In genomic region chr3:124467980-124468902, GRCh38 we compare ENCODE assay signal across 8 cellular contexts.
DNase-seq lines count a peak whose midpoint lies in the region; ATAC-seq and TF ChIP-seq lines count a peak whose summit lies in the region.

No MANE protein-coding gene starts in this region.

- H3K9ac ChIP-seq in neural cell (ENCODE audit: low read length), result no peak overlapping the region

- ATAC-seq in HG03039 (IDR thresholded peaks at IDR 0.05; ENCODE audit: unreplicated experiment) (no peak), HG02759 (IDR thresholded peaks at IDR 0.05; ENCODE audit: unreplicated experiment) (no peak)

- no peak overlapping the region for H3K4me3 ChIP-seq in GM12875 (ENCODE audit: low read depth, low read length)
- H3K4me3 ChIP-seq in neural cell (ENCODE audit: low read length), result no peak overlapping the region

- peak; percentile 90 for TF ChIP-seq RAD21 in neural cell (conservative IDR thresholded peaks at IDR 0.05)

- H3K9me2 ChIP-seq in neural cell (ENCODE audit: insufficient read depth, low read length), result no peaks in the 10 kb centered on the region

- no peak for TF ChIP-seq EP300 in neural cell (conservative IDR thresholded peaks at IDR 0.05; ENCODE audit: poor library complexity, severe bottlenecking)

- H3K79me2 ChIP-seq in neural cell (replicated peaks; ENCODE audit: insufficient read depth, low read length), result no peaks in the 10 kb centered on the region

- no peak overlapping the region for H3K27ac ChIP-seq in neural cell (ENCODE audit: low read length)

- H3K4me2 ChIP-seq in neural cell (ENCODE audit: low read length), result no peak overlapping the region

- H2AFZ ChIP-seq in neural cell (ENCODE audit: low read depth, low read length), result no peak overlapping the region

- no peaks in the 10 kb centered on the region for H3K9me3 ChIP-seq in neural cell (ENCODE audit: low read length)

- TF ChIP-seq POLR2A in erythroblast (IDR thresholded peaks at IDR 0.05; ENCODE audit: low read length), result no peak

- H3K36me3 ChIP-seq in neural cell (ENCODE audit: insufficient read depth, low read length), result peaks cover 6% of the 10 kb centered on the region

- DNase-seq in AG08396 (ENCODE audit: low spot score) (peak; percentile 76), NCI-H1417 (lab: John Stamatoyannopoulos, UW) (peak; percentile 24 to 73 (median 66)), SW480 (ENCODE audit: low spot score) (peak; percentile 42), erythroblast (lab: John Stamatoyannopoulos, UW) (peak; percentile 47 to 63)

- no peaks in the 10 kb centered on the region for H3F3A ChIP-seq in neural cell (ENCODE audit: insufficient read depth, low read length, poor library complexity, severe bottlenecking)

- TF ChIP-seq CTCF in GM12875 (IDR thresholded peaks at IDR 0.05; ENCODE audit: borderline replicate concordance, insufficient read depth, low read depth, low read length) (peak; percentile 95), neural cell (IDR thresholded peaks at IDR 0.05; ENCODE audit: poor library complexity, severe bottlenecking) (peak; percentile 91)

- H4K20me1 ChIP-seq in neural cell (ENCODE audit: insufficient read depth), result no peaks in the 10 kb centered on the region

- no peaks in the 10 kb centered on the region for H3K27me3 ChIP-seq in neural cell (ENCODE audit: insufficient read depth, low read depth, low read length)

TF ChIP-seq in neural cell, 6 proteins besides CTCF, POLR2A, EP300 and RAD21:
- TF ChIP-seq TAF1 (IDR thresholded peaks at IDR 0.05; ENCODE audit: low read depth) (no peak), SMC3 (conservative IDR thresholded peaks at IDR 0.05; ENCODE audit: poor library complexity) (peak; percentile 88)
TF ChIP-seq in neural cell: peak in this region for 1.
